Comparison of ENCODE assay signal across 8 cellular contexts in genomic region chr3:185936814-185937688, GRCh38. TPM values are rescaled to one million over a fixed set of nuclear protein-coding genes. Genes with fewer than 3 reads are reported as not detected.
DNase-seq lines count a peak whose midpoint lies in the region; ATAC-seq and TF ChIP-seq lines count a peak whose summit lies in the region.

No MANE protein-coding gene starts in this region.

- CTCF ChIA-PET in activated CD4-positive, alpha-beta T cell treated with anti-CD3 and anti-CD28 coated beads for 36 hours (lab: Charles Lee): interaction anchor here (0.9 kb wide), 1 partner anchor 305 kb away, joined by 3 read pairs; no protein-coding TSS in a partner anchor

- DNase-seq in AG08395 (ENCODE audit: low spot score) (peak; percentile 81), GM19238 (ENCODE audit: insufficient read length, low spot score) (peak; percentile 55), NCI-H510A treated with DMSO at 0.1 percent for 48 hours (lab: John Stamatoyannopoulos, UW) (peak; percentile 66), chondrocyte (ENCODE audit: low spot score) (peak; percentile 95), kidney tubule cell (ENCODE audit: low spot score) (peak; percentile 89)
- DNase-seq in activated CD4-positive, alpha-beta T cell treated with anti-CD3 and anti-CD28 coated beads for 36 hours: peak; percentile 94
- peak; percentile 72 to 83 (median 81) for DNase-seq in stimulated activated CD4-positive, alpha-beta T cell treated with anti-CD3 and anti-CD28 coated beads, Interleukin-1b, Interleukin-23, amount 100 ng/mL, for 24 hours (ENCODE audit: low read depth in 4 of 4, low spot score in 1 of 4)

- peak overlapping the region; percentile 97 for H3K4me3 Mint-ChIP-seq in activated CD4-positive, alpha-beta T cell treated with anti-CD3 and anti-CD28 coated beads for 36 hours
- peak overlapping the region; percentile 99 for H3K4me3 Mint-ChIP-seq in chondrocyte (ENCODE audit: unreplicated experiment)

- TF ChIP-seq CTCF in chondrocyte (IDR thresholded peaks at IDR 0.05): no peak

- H3K27me3 Mint-ChIP-seq in activated CD4-positive, alpha-beta T cell treated with anti-CD3 and anti-CD28 coated beads for 36 hours: no peaks in the 10 kb centered on the region
- H3K27me3 Mint-ChIP-seq in chondrocyte (ENCODE audit: low read depth): no peaks in the 10 kb centered on the region

- peaks cover 61% of the 10 kb centered on the region for H3K36me3 Mint-ChIP-seq in activated CD4-positive, alpha-beta T cell treated with anti-CD3 and anti-CD28 coated beads for 36 hours (ENCODE audit: low read depth)
- H3K36me3 Mint-ChIP-seq in chondrocyte (ENCODE audit: low read depth): peaks cover 3% of the 10 kb centered on the region

- H3K9me3 Mint-ChIP-seq in activated CD4-positive, alpha-beta T cell treated with anti-CD3 and anti-CD28 coated beads for 36 hours (ENCODE audit: low read depth): peaks cover 3% of the 10 kb centered on the region
- peaks cover 3% of the 10 kb centered on the region for H3K9me3 Mint-ChIP-seq in chondrocyte (ENCODE audit: low read depth)

- peaks cover 26% of the 10 kb centered on the region for H3K4me1 Mint-ChIP-seq in activated CD4-positive, alpha-beta T cell treated with anti-CD3 and anti-CD28 coated beads for 36 hours
- H3K4me1 Mint-ChIP-seq in chondrocyte (ENCODE audit: low read depth): peaks cover 43% of the 10 kb centered on the region

- H3K27ac Mint-ChIP-seq in activated CD4-positive, alpha-beta T cell treated with anti-CD3 and anti-CD28 coated beads for 36 hours: peak overlapping the region; percentile 100
- peak overlapping the region; percentile 100 for H3K27ac Mint-ChIP-seq in chondrocyte (ENCODE audit: unreplicated experiment)

- POLR2A ChIA-PET in activated CD4-positive, alpha-beta T cell treated with anti-CD3 and anti-CD28 coated beads for 36 hours (lab: Charles Lee): interaction anchor here (0.6 to 3.4 kb wide), 5 partner anchors 11 to 41 kb away, joined by 3 to 36 read pairs (median 3); no protein-coding TSS in a partner anchor

- ATAC-seq in HG03432 (IDR thresholded peaks at IDR 0.05; ENCODE audit: unreplicated experiment): peak; percentile 55
- peak; percentile 67 for ATAC-seq in activated CD4-positive, alpha-beta T cell treated with anti-CD3 and anti-CD28 coated beads for 36 hours

- intact Hi-C loops in activated CD4-positive, alpha-beta T cell treated with anti-CD3 and anti-CD28 coated beads for 36 hours (cut with DNase I, micrococcal nuclease): loop anchor here (1.0 to 10.0 kb wide), 9 partner anchors 9 to 1690 kb away; partner anchors contain the start of genes ALG3 (in 1 of the 2), EEF1AKMT4 (in 1 of the 2), FAM131A (in 1 of the 2) and RFC4 (in 1 of the 2)

RNA-seq across cellular contexts. Expression of gene TRA2B, which starts 0.8 kb away (rescaled TPM):
- 100 to 1,000 TPM; 228 to 344 TPM for total RNA-seq in activated CD4-positive, alpha-beta T cell treated with anti-CD3 and anti-CD28 coated beads for 36 hours
- 75.7 to 117 TPM (median 85.8 TPM) in 3 replicates for total RNA-seq in chondrocyte

Comparison
In these comparisons a context has a peak if more than half of its experiments do, and no peak if none do; other contexts are left out.
1. Peak in every context shown above with its lines: DNase-seq and ATAC-seq.